Comparison of ENCODE assay signal across 26 cellular contexts in genomic region chr6:127976111-127976510, GRCh38.
"Had no signal": no experiment of that assay in that cellular context is flagged by ENCODE, and none has a peak within 500 bp of the region (broad histone marks: within the 10 kb centered on the region; RNA-seq: fewer than 3 reads in every experiment).

No MANE protein-coding gene starts in this region.

- H3K27ac Mint-ChIP-seq: nephron progenitor cell; stimulated activated effector memory CD8-positive, alpha-beta T cell treated with anti-CD3 and anti-CD28 coated beads, Interleukin-12 subunit alpha, Interleukin-12 subunit beta, amount 100 ng/mL, for 72 hours had no signal

- H3K27me3 ChIP-seq: dorsolateral prefrontal cortex, gastrocnemius medialis, heart left ventricle, hepatocyte, left lung, ovary, sigmoid colon, tibial nerve, upper lobe of left lung had no signal

- ATAC-seq: esophagus mucosa; gastrocnemius medialis; heart left ventricle; left cardiac atrium; left lung; naive thymus-derived CD4-positive, alpha-beta T cell; psoas muscle; right cardiac atrium; stimulated activated effector memory CD8-positive, alpha-beta T cell treated with anti-CD3 and anti-CD28 coated beads, Interleukin-12 subunit alpha, Interleukin-12 subunit beta, amount 100 ng/mL, for 72 hours had no signal

- H3K36me3 Mint-ChIP-seq: stimulated activated effector memory CD8-positive, alpha-beta T cell treated with anti-CD3 and anti-CD28 coated beads, Interleukin-12 subunit alpha, Interleukin-12 subunit beta, amount 100 ng/mL, for 72 hours had no signal

- H3K79me2 ChIP-seq: hepatocyte had no signal

- H3K27me3 Mint-ChIP-seq: naive thymus-derived CD4-positive, alpha-beta T cell had no signal

- DNase-seq: dorsolateral prefrontal cortex; effector CD4-positive, alpha-beta T cell; foreskin fibroblast; gastrocnemius medialis; heart left ventricle; left cardiac atrium; left lung; mesenchymal stem cell; midbrain; naive thymus-derived CD4-positive, alpha-beta T cell; nephron progenitor cell; nucleus accumbens; ovary; posterior cingulate gyrus; psoas muscle; sigmoid colon; stimulated activated CD4-positive, alpha-beta T cell treated with anti-CD3 and anti-CD28 coated beads, Interleukin-2, amount 100 ng/mL, for 24 hours; stimulated activated CD4-positive, alpha-beta T cell treated with anti-CD3 and anti-CD28 coated beads, Interleukin-4, amount 100 ng/mL, for 24 hours; stimulated activated naive CD4-positive, alpha-beta T cell treated with Interleukin-2 at 50 U/mL for 16 hours; upper lobe of left lung had no signal

- H2AFZ ChIP-seq: hepatocyte had no signal

- H3K4me3 ChIP-seq: dorsolateral prefrontal cortex, gastrocnemius medialis, heart left ventricle, hepatocyte, left lung, ovary, psoas muscle, sigmoid colon, thoracic aorta, tibial nerve, upper lobe of left lung had no signal

- H3K4me1 Mint-ChIP-seq: nephron progenitor cell had no signal

- H3K4me1 ChIP-seq: gastrocnemius medialis, heart left ventricle, left lung, psoas muscle, sigmoid colon, tibial nerve, upper lobe of left lung had no signal

- H3K9me3 ChIP-seq: gastrocnemius medialis, heart left ventricle, left lung, ovary, psoas muscle, sigmoid colon, thoracic aorta, tibial nerve, upper lobe of left lung had no signal

- H3K9me3 Mint-ChIP-seq: nephron progenitor cell; stimulated activated effector memory CD8-positive, alpha-beta T cell treated with anti-CD3 and anti-CD28 coated beads, Interleukin-12 subunit alpha, Interleukin-12 subunit beta, amount 100 ng/mL, for 72 hours had no signal

- H3K27ac ChIP-seq: dorsolateral prefrontal cortex, gastrocnemius medialis, heart left ventricle, hepatocyte, left lung, ovary, psoas muscle, sigmoid colon, thoracic aorta, tibial nerve, upper lobe of left lung had no signal

- H3K4me2 ChIP-seq: hepatocyte had no signal

- H3K4me3 Mint-ChIP-seq: nephron progenitor cell; stimulated activated effector memory CD8-positive, alpha-beta T cell treated with anti-CD3 and anti-CD28 coated beads, Interleukin-12 subunit alpha, Interleukin-12 subunit beta, amount 100 ng/mL, for 72 hours had no signal
